ENCODE assay signal across 10 cellular contexts in the genomic region with DNA sequence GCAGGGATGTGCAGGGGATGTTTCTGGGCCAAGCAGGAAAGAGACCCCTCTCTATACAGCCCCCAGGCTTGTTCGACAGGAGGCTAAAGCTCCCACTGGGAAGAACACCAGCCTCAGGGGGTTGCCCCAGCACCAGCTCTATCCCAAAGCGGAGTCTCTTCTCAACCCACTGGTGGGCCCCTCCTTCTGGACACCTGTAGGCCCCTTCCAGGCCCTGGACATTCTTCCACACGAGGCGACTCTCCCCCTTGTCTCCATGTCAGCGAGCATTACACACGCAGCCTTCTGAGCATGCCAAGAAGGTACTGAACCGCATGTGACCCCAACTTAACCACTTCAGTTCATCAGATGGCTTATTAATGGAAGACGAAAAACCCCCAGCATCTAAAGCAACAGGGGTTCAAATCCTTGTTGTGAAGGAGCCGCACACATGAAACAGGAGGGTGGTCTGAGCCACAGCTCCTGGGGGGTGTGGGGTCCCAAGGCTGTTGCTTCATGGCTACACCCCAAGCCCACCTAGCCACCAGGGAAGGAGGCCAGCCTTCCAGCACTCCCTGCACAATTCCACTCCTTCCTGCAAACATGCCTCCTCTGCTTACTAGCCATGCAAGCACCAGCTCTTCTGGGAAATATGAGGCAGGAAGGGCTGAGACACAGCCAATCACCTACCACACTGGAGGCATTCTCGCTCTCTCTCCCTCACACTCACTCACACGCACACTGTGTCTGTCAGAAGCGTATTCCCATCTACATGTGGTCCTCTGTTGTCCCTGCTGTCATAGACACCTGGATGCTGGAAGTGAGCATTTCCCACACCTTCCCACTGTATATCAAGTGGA.
A peak's percentile ranks its signal among the peaks of the same experiment; 100 is the strongest.
DNase-seq lines count a peak whose midpoint lies in the region; ATAC-seq and TF ChIP-seq lines count a peak whose summit lies in the region.
"Had no signal": no experiment of that assay in that cellular context is flagged by ENCODE, and none has a peak within 500 bp of the region (broad histone marks: within the 10 kb centered on the region; RNA-seq: fewer than 3 reads in every experiment).

No MANE protein-coding gene starts in this region.

- H3K4me2 ChIP-seq in BLaER1 (peak overlapping the region; percentile 99), neuronal stem cell (ENCODE audit: insufficient read depth, low read length, poor library complexity, severe bottlenecking) (peak overlapping the region; percentile 47)

- H3K27me3 Mint-ChIP-seq in T-helper 17 cell: no peaks in the 10 kb centered on the region
- H3K27me3 Mint-ChIP-seq in stimulated activated naive B cell treated with anti-CD40 and anti-IgM and Interleukin-4, amounts not matched to agents 10 μg/mL and 1 μg/mL and 100 μg/mL, for 72 hours: peaks cover 0 to 5% of the 10 kb centered on the region in 2 donors

- peak overlapping the region; percentile 53; the same call in 1 of the 2 replicates for H3K9ac ChIP-seq in BLaER1
- H3K9ac ChIP-seq in neuronal stem cell (ENCODE audit: low read depth, low read length, poor library complexity): no peak overlapping the region

- TF ChIP-seq CTCF in lower leg skin (IDR thresholded peaks at IDR 0.05): no peak

- H2BK12ac ChIP-seq in neuronal stem cell (ENCODE audit: low read length): peak overlapping the region; percentile 24

- peak overlapping the region; percentile 23 for H3K18ac ChIP-seq in neuronal stem cell (ENCODE audit: low read length)

- no CpG with 5 or more reads among the region's 12 CpGs for WGBS in neuronal stem cell (ENCODE audit: extremely low coverage in 2 of 2, insufficient read length in 2 of 2, insufficient replicate concordance in 1 of 2), 2 donors
- WGBS in lower leg skin, 2 donors: 76 to 90% methylated on average over 12 of the region's 12 CpGs

- H4K8ac ChIP-seq in neuronal stem cell (ENCODE audit: low read depth, low read length): no peak overlapping the region

- DNase-seq in T-helper 17 cell (no peak), glomerular visceral epithelial cell (ENCODE audit: extremely low spot score) (peak; percentile 23), neuronal stem cell (ENCODE audit: low spot score) (no peak), lower leg skin (ENCODE audit: low spot score in 2 of 2) (no peak)
- DNase-seq in stimulated activated naive B cell treated with anti-CD40 and anti-IgM and Interleukin-4, amounts not matched to agents 10 μg/mL and 1 μg/mL and 100 μg/mL, for 72 hours: no peak
- DNase-seq in stimulated activated CD4-positive, alpha-beta T cell treated with anti-CD3 and anti-CD28 coated beads, Interleukin-2, amount 100 ng/mL, for 24 hours: no peak
- DNase-seq: KG1 had no signal

- no peak overlapping the region for H4K91ac ChIP-seq in neuronal stem cell (ENCODE audit: low read depth, low read length, poor library complexity)

- H3K36me3 ChIP-seq in BLaER1: 0 out of 2 replicates have a peak, but pooled peaks cover 21% of the 10 kb centered on the region
- H3K36me3 ChIP-seq in neuronal stem cell (replicated peaks in 1 of 2; ENCODE audit: control insufficient read depth in 2 of 2, insufficient read depth in 2 of 2, low read length in 2 of 2): peaks cover 0 to 4% of the 10 kb centered on the region in 2 donors
- H3K36me3 ChIP-seq: suprapubic skin had no signal

- peak overlapping the region; percentile 20 for H2AK5ac ChIP-seq in neuronal stem cell (ENCODE audit: low read depth, low read length)

- no peak overlapping the region for H3K23ac ChIP-seq in neuronal stem cell (ENCODE audit: low read depth, low read length, poor library complexity)

- H3K4me3 ChIP-seq in BLaER1 (no peak overlapping the region), neuronal stem cell (ENCODE audit: low read length in 2 of 2) (no peak overlapping the region), lower leg skin (ENCODE audit: low read depth, poor library complexity, severe bottlenecking) (no peak overlapping the region)

- ATAC-seq in T-helper 17 cell: no peak
- ATAC-seq in stimulated activated naive B cell treated with anti-CD40 and anti-IgM and Interleukin-4, amounts not matched to agents 10 μg/mL and 1 μg/mL and 100 μg/mL, for 72 hours (replicated peaks): no peak
- no peak for ATAC-seq in HG02571 (IDR thresholded peaks at IDR 0.05; ENCODE audit: unreplicated experiment)

- intact Hi-C loops in lower leg skin (cut with DNase I; ENCODE audit: low total_unique reads): no loop called here

- no peak overlapping the region for H3K14ac ChIP-seq in neuronal stem cell (ENCODE audit: low read length)

- H3K4me3 Mint-ChIP-seq in T-helper 17 cell: no peak overlapping the region
- H3K4me3 Mint-ChIP-seq in stimulated activated naive B cell treated with anti-CD40 and anti-IgM and Interleukin-4, amounts not matched to agents 10 μg/mL and 1 μg/mL and 100 μg/mL, for 72 hours: no peak overlapping the region

- H2AFZ ChIP-seq in neuronal stem cell (ENCODE audit: low read length): no peak overlapping the region

- H3K4me1 Mint-ChIP-seq in T-helper 17 cell: peaks cover 35% of the 10 kb centered on the region
- H3K4me1 Mint-ChIP-seq in stimulated activated naive B cell treated with anti-CD40 and anti-IgM and Interleukin-4, amounts not matched to agents 10 μg/mL and 1 μg/mL and 100 μg/mL, for 72 hours: peaks cover 14 to 21% of the 10 kb centered on the region in 2 donors

- no peaks in the 10 kb centered on the region for H3K36me3 Mint-ChIP-seq in T-helper 17 cell (ENCODE audit: low read depth)
- H3K36me3 Mint-ChIP-seq in stimulated activated naive B cell treated with anti-CD40 and anti-IgM and Interleukin-4, amounts not matched to agents 10 μg/mL and 1 μg/mL and 100 μg/mL, for 72 hours: no peaks in the 10 kb centered on the region

- no peak for TF ChIP-seq POLR2A in lower leg skin (IDR thresholded peaks at IDR 0.05)

- peak overlapping the region; percentile 56 for H3K27ac Mint-ChIP-seq in T-helper 17 cell
- no peak overlapping the region for H3K27ac Mint-ChIP-seq in stimulated activated naive B cell treated with anti-CD40 and anti-IgM and Interleukin-4, amounts not matched to agents 10 μg/mL and 1 μg/mL and 100 μg/mL, for 72 hours

- H3K79me1 ChIP-seq in neuronal stem cell (ENCODE audit: low read depth, low read length): peaks cover 31% of the 10 kb centered on the region

- H3K9me3 ChIP-seq in BLaER1: no peaks in the 10 kb centered on the region
- no peaks in the 10 kb centered on the region for H3K9me3 ChIP-seq in T-helper 17 cell (ENCODE audit: control insufficient read depth, low read length, poor library complexity, severe bottlenecking)
- no peaks in the 10 kb centered on the region for H3K9me3 ChIP-seq in neuronal stem cell (replicated peaks in 1 of 2; ENCODE audit: control insufficient read depth in 2 of 2, insufficient read depth in 1 of 2, low read depth in 1 of 2, low read length in 2 of 2)
- H3K9me3 ChIP-seq: suprapubic skin had no signal

- peak overlapping the region; percentile 8; the same call in 1 of the 2 replicates for H3K27ac ChIP-seq in BLaER1
- no peak overlapping the region for H3K27ac ChIP-seq in neuronal stem cell (replicated peaks; ENCODE audit: low read length)

- H3K4ac ChIP-seq in neuronal stem cell (ENCODE audit: low read length): no peak overlapping the region

- no peaks in the 10 kb centered on the region for H3K27me3 ChIP-seq in BLaER1
- no peaks in the 10 kb centered on the region for H3K27me3 ChIP-seq in neuronal stem cell (ENCODE audit: control insufficient read depth in 3 of 3, insufficient read depth in 3 of 3, low read depth in 1 of 3, low read length in 3 of 3)
- H3K27me3 ChIP-seq: suprapubic skin had no signal

- no peaks in the 10 kb centered on the region for H3K9me3 Mint-ChIP-seq in stimulated activated naive B cell treated with anti-CD40 and anti-IgM and Interleukin-4, amounts not matched to agents 10 μg/mL and 1 μg/mL and 100 μg/mL, for 72 hours

- peaks cover 73% of the 10 kb centered on the region for H4K20me1 ChIP-seq in BLaER1

- H2BK5ac ChIP-seq in neuronal stem cell (ENCODE audit: low read length): no peak overlapping the region

- H3K4me1 ChIP-seq in BLaER1 (peaks cover 73% of the 10 kb centered on the region), neuronal stem cell (ENCODE audit: control insufficient read depth in 2 of 2, insufficient read depth in 1 of 2, low read depth in 1 of 2, low read length in 2 of 2) (peaks cover 38 to 47% of the 10 kb centered on the region in 2 donors)

- H2BK120ac ChIP-seq in neuronal stem cell (ENCODE audit: low read depth, low read length): peak overlapping the region; percentile 39

- H2BK15ac ChIP-seq in neuronal stem cell (ENCODE audit: low read length): no peak overlapping the region
